In the genomic region with DNA sequence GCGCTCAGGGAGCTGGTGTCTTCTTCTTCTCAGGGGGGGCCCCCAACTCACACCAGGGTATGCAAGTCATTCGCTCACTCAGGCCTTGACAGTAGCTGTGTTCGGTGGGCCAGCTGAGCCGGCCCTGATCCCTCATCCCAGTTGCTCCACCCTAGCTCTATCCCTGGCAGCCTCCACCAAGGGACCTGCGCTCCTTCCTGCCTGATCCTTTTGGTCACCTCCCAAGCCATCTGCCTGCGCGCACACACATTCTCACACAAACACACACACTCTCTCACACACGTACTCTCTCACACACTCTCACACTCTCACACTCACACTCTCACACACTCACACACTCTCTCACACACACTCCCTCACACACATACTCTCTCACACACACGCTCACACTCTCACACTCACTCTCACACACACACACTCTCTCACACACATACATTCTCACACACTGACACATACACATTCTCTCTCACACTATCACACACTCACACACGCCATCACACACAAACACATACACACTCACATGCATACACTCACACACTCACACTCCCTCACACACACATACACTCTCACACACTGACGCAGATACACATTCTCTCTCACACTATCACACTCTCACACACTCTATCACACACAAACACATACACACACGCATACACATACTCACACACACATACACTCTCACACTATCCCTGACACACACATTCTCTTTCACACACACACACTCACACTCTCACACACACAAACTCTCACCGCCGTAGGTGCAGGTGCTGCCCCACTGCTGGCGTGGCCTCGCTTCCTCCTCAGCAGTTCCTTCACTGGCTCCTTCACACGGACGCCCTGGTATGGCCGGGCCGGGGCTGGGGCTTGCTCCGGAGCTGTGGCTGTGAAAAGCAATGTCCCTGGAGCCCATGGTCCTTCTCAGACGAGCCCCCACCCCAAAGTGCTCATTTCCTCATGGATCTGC, we compare ENCODE assay signal across 30 cellular contexts. TPM values are rescaled to one million over a fixed set of nuclear protein-coding genes. Genes with fewer than 3 reads are reported as not detected.
DNase-seq lines count a peak whose midpoint lies in the region; ATAC-seq, FAIRE-seq and TF ChIP-seq lines count a peak whose summit lies in the region.
"Had no signal": no experiment of that assay in that cellular context is flagged by ENCODE, and none has a peak within 500 bp of the region (broad histone marks: within the 10 kb centered on the region; RNA-seq: fewer than 3 reads in every experiment).

No MANE protein-coding gene starts in this region.

- H3K9ac ChIP-seq in Karpas-422 (ENCODE audit: low read length): no peak overlapping the region
- no peak overlapping the region for H3K9ac ChIP-seq in H1 (replicated peaks in 1 of 4; ENCODE audit: extremely low read depth in 1 of 4, low read depth in 3 of 4, low read length in 3 of 4)
- H3K9ac ChIP-seq: SK-N-SH had no signal

- H2AFZ ChIP-seq in Karpas-422 (ENCODE audit: low read length) (no peak overlapping the region), H1 (ENCODE audit: low read length) (no peak overlapping the region)
- H2AFZ ChIP-seq: PC-9 had no signal

- no peak overlapping the region for H3K27ac ChIP-seq in Karpas-422 (ENCODE audit: low read length)
- no peak overlapping the region for H3K27ac ChIP-seq in H1 (ENCODE audit: low read depth, low read length)
- H3K27ac ChIP-seq in small intestine (ENCODE audit: low read depth in 1 of 2, low read length in 1 of 2): peak overlapping the region; percentile 24 to 45
- H3K27ac ChIP-seq in suprapubic skin: no peak overlapping the region
- H3K27ac ChIP-seq: C4-2B, dorsolateral prefrontal cortex, lower lobe of right lung, PC-9, upper lobe of left lung had no signal

- H3K9me3 ChIP-seq in Karpas-422 (ENCODE audit: low read length) (no peaks in the 10 kb centered on the region), H1 (ENCODE audit: insufficient read depth in 2 of 2, low read depth in 1 of 2, low read length in 1 of 2) (no peaks in the 10 kb centered on the region), small intestine (ENCODE audit: control insufficient read depth, low read depth) (no peaks in the 10 kb centered on the region), suprapubic skin (no peaks in the 10 kb centered on the region)
- H3K9me3 ChIP-seq: body of pancreas, lower lobe of right lung, mucosa of descending colon, SK-N-SH, upper lobe of left lung had no signal

- DNase-seq in GM12892 (ENCODE audit: insufficient read length): no peak
- DNase-seq in Karpas-422: peak; percentile 70
- no peak for DNase-seq in H1 (ENCODE audit: low read depth in 1 of 2, low spot score in 2 of 2)
- no peak for DNase-seq in small intestine
- no peak for DNase-seq in suprapubic skin (ENCODE audit: low spot score in 2 of 2)
- DNase-seq: activated naive CD4-positive, alpha-beta T cell treated with anti-CD3 and anti-CD28 coated beads, Interleukin-2, amount 50 U/mL, for 16 hours; body of pancreas; Calu3; cerebellar nuclear complex; DMS79; dorsolateral prefrontal cortex; foreskin melanocyte; lower lobe of right lung; NCI-H446 treated with DMSO at 0.1 percent for 48 hours; nephron progenitor cell; PC-9; stimulated activated naive B cell treated with anti-CD40 and anti-IgM and Interleukin-4, amounts not matched to agents 10 μg/mL and 1 μg/mL and 100 μg/mL, for 72 hours; T-helper 17 cell had no signal

- H3K23ac ChIP-seq in H1 (ENCODE audit: insufficient read length): no peak overlapping the region

- no peak overlapping the region for H3K14ac ChIP-seq in H1 (ENCODE audit: insufficient read length)

- H3K36me3 ChIP-seq in Karpas-422 (ENCODE audit: insufficient read depth, low read length) (peaks cover 100% of the 10 kb centered on the region), H1 (ENCODE audit: control insufficient read depth in 2 of 4, insufficient read depth in 4 of 4, low read length in 3 of 4) (no peaks in the 10 kb centered on the region), small intestine (ENCODE audit: control insufficient read depth in 2 of 2, insufficient read depth in 2 of 2, low read length in 2 of 2) (no peaks in the 10 kb centered on the region), suprapubic skin (no peaks in the 10 kb centered on the region)
- H3K36me3 ChIP-seq: lower lobe of right lung, upper lobe of left lung had no signal

- H3K4me3 ChIP-seq in Karpas-422 (ENCODE audit: low read length): no peak overlapping the region
- no peak overlapping the region for H3K4me3 ChIP-seq in H1 (ENCODE audit: extremely low read depth in 1 of 4, insufficient read depth in 2 of 4, low read depth in 3 of 4, low read length in 4 of 4)
- no peak overlapping the region for H3K4me3 ChIP-seq in small intestine (ENCODE audit: low read depth in 1 of 2, low read length in 2 of 2)
- no peak overlapping the region for H3K4me3 ChIP-seq in suprapubic skin
- H3K4me3 ChIP-seq: body of pancreas, dorsolateral prefrontal cortex, lower lobe of right lung, mucosa of descending colon, PC-9, upper lobe of left lung had no signal

- H3K56ac ChIP-seq in H1 (replicated peaks; ENCODE audit: insufficient read length, low read depth, low read length): peak overlapping the region; percentile 88

- H3K4ac ChIP-seq in H1 (replicated peaks; ENCODE audit: insufficient read length, low read depth, low read length): no peak overlapping the region

- peaks cover 4% of the 10 kb centered on the region; the same call in 1 of the 2 replicates for H3K23me2 ChIP-seq in H1 (ENCODE audit: low read depth, low read length)

- TF ChIP-seq POLR2A in GM12892 (IDR thresholded peaks at IDR 0.05; ENCODE audit: low read depth, low read length): peak; percentile 48
- TF ChIP-seq POLR2A in H1 (IDR thresholded peaks at IDR 0.05; ENCODE audit: control extremely low read depth in 1 of 2, low read depth in 2 of 2, low read length in 2 of 2): no peak
- no peak for TF ChIP-seq POLR2A in suprapubic skin (IDR thresholded peaks at IDR 0.05)

- no peak overlapping the region for H2BK15ac ChIP-seq in H1 (ENCODE audit: low read length)

- no peak for TF ChIP-seq RAD21 in H1 (IDR thresholded peaks at IDR 0.05 in 1 of 2, conservative IDR thresholded peaks at IDR 0.05 in 1 of 2; ENCODE audit: low read depth in 2 of 2, low read length in 2 of 2)

- TF ChIP-seq CTCF in H1 (IDR thresholded peaks at IDR 0.05; ENCODE audit: control extremely low read depth in 1 of 3, insufficient read depth in 1 of 3, low read depth in 1 of 3, low read length in 3 of 3) (no peak), suprapubic skin (IDR thresholded peaks at IDR 0.05) (no peak)

- no peak overlapping the region for H2AK5ac ChIP-seq in H1 (ENCODE audit: low read depth, low read length)

- no peak overlapping the region for H4K8ac ChIP-seq in H1 (ENCODE audit: extremely low read depth, insufficient read depth, low read length)

- WGBS in H1 (ENCODE audit: extremely low coverage in 1 of 2, insufficient coverage in 1 of 2, insufficient read length in 1 of 2, insufficient replicate concordance in 2 of 2, low coverage in 1 of 2, low lambda C conversion rate in 2 of 2, missing lambda C conversion rate in 1 of 2), 2 experiments: 79 to 100% methylated on average over 3 to 21 of the region's 22 CpGs
- WGBS in small intestine, 3 donors: 65 to 72% (median 70%) methylated on average over 21 to 22 of the region's 22 CpGs
- WGBS in suprapubic skin: 91% methylated on average over 21 of the region's 22 CpGs

- no peak overlapping the region for H2BK120ac ChIP-seq in H1 (replicated peaks; ENCODE audit: low read depth, low read length)

- TF ChIP-seq EP300 in H1 (IDR thresholded peaks at IDR 0.05; ENCODE audit: borderline replicate concordance in 1 of 2, low read depth in 2 of 2, low read length in 2 of 2): no peak
- TF ChIP-seq EP300 in suprapubic skin (IDR thresholded peaks at IDR 0.05): no peak

- CTCF ChIA-PET in H1 (lab: Charles Lee; ENCODE audit: partially characterized antibody): interaction anchor here (0.6 to 1.8 kb wide), 6 partner anchors 28 to 81 kb away, joined by 3 to 6 read pairs (median 3); no protein-coding TSS in a partner anchor

- H3K79me1 ChIP-seq in H1 (ENCODE audit: low read depth, low read length): no peaks in the 10 kb centered on the region

- FAIRE-seq in GM12892 (lab: Jason Lieb, UNC) (peak; percentile 82), H1 (lab: Jason Lieb, UNC) (no peak), small intestine (lab: Jason Lieb, UNC) (no peak)
- FAIRE-seq: G401.6 had no signal

- no peak overlapping the region for H3K4me2 ChIP-seq in Karpas-422 (ENCODE audit: low read depth, low read length, poor library complexity, severe bottlenecking)
- H3K4me2 ChIP-seq in H1 (ENCODE audit: insufficient read depth in 1 of 2, low read depth in 2 of 2, low read length in 2 of 2): no peak overlapping the region
- H3K4me2 ChIP-seq: PC-9, SK-N-SH had no signal

- no peak overlapping the region for H2BK12ac ChIP-seq in H1 (ENCODE audit: low read depth, low read length)

- H3K9me2 ChIP-seq in Karpas-422 (replicated peaks; ENCODE audit: insufficient read depth, low read length): no peaks in the 10 kb centered on the region
- H3K9me2 ChIP-seq: SK-N-SH had no signal

- ATAC-seq in HG03442 (IDR thresholded peaks at IDR 0.05; ENCODE audit: unreplicated experiment) (no peak), GM18520 (IDR thresholded peaks at IDR 0.05; ENCODE audit: unreplicated experiment) (no peak), GM21390 (IDR thresholded peaks at IDR 0.05; ENCODE audit: unreplicated experiment) (no peak)
- ATAC-seq: body of pancreas, lower lobe of right lung, mucosa of descending colon, Right ventricle myocardium inferior, T-helper 17 cell had no signal

- peaks cover 35% of the 10 kb centered on the region for H3K79me2 ChIP-seq in Karpas-422 (ENCODE audit: low read length)
- no peaks in the 10 kb centered on the region for H3K79me2 ChIP-seq in H1 (ENCODE audit: control insufficient read depth in 1 of 2, insufficient read depth in 2 of 2, low read length in 2 of 2)

- no peak overlapping the region for H3K18ac ChIP-seq in H1 (ENCODE audit: extremely low read depth, low read length)

- peaks cover 96% of the 10 kb centered on the region for H4K20me1 ChIP-seq in Karpas-422 (ENCODE audit: insufficient read depth, low read depth, low read length)
- peaks cover 0 to 4% of the 10 kb centered on the region in 2 experiments for H4K20me1 ChIP-seq in H1 (replicated peaks in 1 of 2; ENCODE audit: control insufficient read depth in 1 of 2, insufficient read depth in 2 of 2, low read length in 2 of 2)

- no peak overlapping the region for H2BK5ac ChIP-seq in H1 (ENCODE audit: low read depth, low read length)

- H3K27me3 ChIP-seq in Karpas-422 (ENCODE audit: low read length) (no peaks in the 10 kb centered on the region), H1 (replicated peaks in 1 of 4; ENCODE audit: control insufficient read depth in 3 of 4, extremely low read depth in 1 of 4, insufficient read depth in 3 of 4, low read length in 3 of 4) (no peaks in the 10 kb centered on the region), small intestine (ENCODE audit: control insufficient read depth in 2 of 2, insufficient read depth in 2 of 2, low read length in 2 of 2) (no peaks in the 10 kb centered on the region), suprapubic skin (no peaks in the 10 kb centered on the region)
- H3K27me3 ChIP-seq: body of pancreas, dorsolateral prefrontal cortex, upper lobe of left lung had no signal

- POLR2A ChIA-PET in H1 (lab: Charles Lee; ENCODE audit: partially characterized antibody): no interaction called here

- H4K91ac ChIP-seq in H1 (replicated peaks; ENCODE audit: insufficient read length, low read length): peak overlapping the region; percentile 71

- no peak overlapping the region for H4K5ac ChIP-seq in H1 (ENCODE audit: insufficient read length, low read depth, low read length)

- H2BK20ac ChIP-seq in H1 (ENCODE audit: low read length): no peak overlapping the region

- H3K4me1 ChIP-seq in Karpas-422 (ENCODE audit: low read length): peaks cover 78% of the 10 kb centered on the region
- H3K4me1 ChIP-seq in H1 (replicated peaks in 1 of 4; ENCODE audit: control insufficient read depth in 3 of 4, insufficient read depth in 4 of 4, low read length in 3 of 4): no peaks in the 10 kb centered on the region
- H3K4me1 ChIP-seq in small intestine (ENCODE audit: control insufficient read depth in 2 of 2, insufficient read depth in 1 of 2, low read depth in 1 of 2, low read length in 1 of 2): peaks cover 0 to 4% of the 10 kb centered on the region in 2 donors
- H3K4me1 ChIP-seq in suprapubic skin: peaks cover 7% of the 10 kb centered on the region
- H3K4me1 ChIP-seq: lower lobe of right lung had no signal

RNA-seq across cellular contexts. Expression of a gene that starts 20.8 kb away (rescaled TPM):
- polyA plus RNA-seq in GM12892 (2012; ENCODE audit: missing spikeins): 151 TPM
- total RNA-seq in Karpas-422 (2014; rRNA removed; shearing (Covaris generic); ENCODE audit: low replicate concordance): 803 and 894 TPM in 2 replicates
- total RNA-seq in H1 (2021; fragmentation: NEBNext Ultra II Directional; extraction: Animal tissue kit (Norgen Biotek cat#: 25700)): not detected in 2 replicates
- polyA plus RNA-seq in H1 (2011; rRNA removed): not detected in 2 replicates
- not detected for polyA plus RNA-seq in H1 (2011; cell fraction: cytosol; rRNA removed)
- polyA plus RNA-seq in H1 (2011; cell fraction: nucleus; rRNA removed): not detected
- not detected in 4 replicates for polyA plus RNA-seq in H1 (2012, experiment 1 of 2)
- not detected for polyA plus RNA-seq in H1 (2012, experiment 2 of 2)
- not detected for polyA plus RNA-seq in H1 (2013, experiment 1 of 2)
- polyA plus RNA-seq in H1 (2013, experiment 2 of 2): not detected
- polyA minus RNA-seq in H1 (2011; rRNA and poly(A)+ RNA removed): not detected in 2 replicates
- not detected for polyA minus RNA-seq in H1 (2011; cell fraction: cytosol; rRNA and poly(A)+ RNA removed)
- polyA minus RNA-seq in H1 (2011; cell fraction: nucleus; rRNA and poly(A)+ RNA removed): not detected
- 1 to 10 TPM; 1.1 to 9.2 (median 5.6) TPM for polyA plus RNA-seq in small intestine
- total RNA-seq in suprapubic skin: not detected
- total RNA-seq: Calu3, osteocyte had no signal

RNA-seq across cellular contexts. Expression of a gene that starts 60.0 kb away (rescaled TPM):
- 0.93 TPM for polyA plus RNA-seq in GM12892 (2012; ENCODE audit: missing spikeins)
- total RNA-seq in Karpas-422 (2014; rRNA removed; shearing (Covaris generic); ENCODE audit: low replicate concordance): not detected in 2 replicates
- 1.2 and 1.6 TPM in 2 replicates for total RNA-seq in H1 (2021; fragmentation: NEBNext Ultra II Directional; extraction: Animal tissue kit (Norgen Biotek cat#: 25700))
- polyA plus RNA-seq in H1 (2011; rRNA removed) (4.7 and 5.7 TPM in 2 replicates), small intestine (1 to 10 TPM; 3.4 to 6.5 (median 6.2) TPM)
- 4.0 TPM for polyA plus RNA-seq in H1 (2011; cell fraction: cytosol; rRNA removed)
- polyA plus RNA-seq in H1 (2011; cell fraction: nucleus; rRNA removed): 7.8 TPM
- 1.7 to 2.4 TPM (median 2.1 TPM) in 4 replicates for polyA plus RNA-seq in H1 (2012, experiment 1 of 2)
- 2.0 TPM for polyA plus RNA-seq in H1 (2012, experiment 2 of 2)
- polyA plus RNA-seq in H1 (2013, experiment 1 of 2): 2.1 TPM
- 2.0 TPM for polyA plus RNA-seq in H1 (2013, experiment 2 of 2)
- 0.73 and 1.4 TPM in 2 replicates for polyA minus RNA-seq in H1 (2011; rRNA and poly(A)+ RNA removed)
- 0.88 TPM for polyA minus RNA-seq in H1 (2011; cell fraction: cytosol; rRNA and poly(A)+ RNA removed)
- polyA minus RNA-seq in H1 (2011; cell fraction: nucleus; rRNA and poly(A)+ RNA removed): 1.7 TPM
- total RNA-seq in suprapubic skin: under 1 TPM in 1 of 4 donors, not detected in 3; 0.89 TPM
- total RNA-seq: activated CD4-positive, alpha-beta T cell treated with anti-CD3 and anti-CD28 coated beads for 36 hours; activated T-helper 2 cell treated with anti-CD3 and anti-CD28 coated beads, Interferon-gamma antibody, Interleukin-2, Interleukin-4, amounts not matched to agents 10 μg/mL and 5 μg/mL and 100 μg/mL, durations not matched to agents 14 hours and 24 hours and 36 hours; osteocyte; T-helper 17 cell had no signal

Comparison
In these comparisons a context has a peak if more than half of its experiments do, and no peak if none do; other contexts are left out.
1. H3K27ac ChIP-seq: peak in small intestine (2 of 2); none in Karpas-422 (single experiment), H1 (single experiment) and suprapubic skin (single experiment).
2. RNA of a gene that starts 20.8 kb away (total RNA-seq): 803 to 894 TPM in Karpas-422; not detected in H1 and not detected in suprapubic skin; every median in the first group is over 100 times any median in the second.